ENCODE assay signal across 1 cellular context in the genomic region with DNA sequence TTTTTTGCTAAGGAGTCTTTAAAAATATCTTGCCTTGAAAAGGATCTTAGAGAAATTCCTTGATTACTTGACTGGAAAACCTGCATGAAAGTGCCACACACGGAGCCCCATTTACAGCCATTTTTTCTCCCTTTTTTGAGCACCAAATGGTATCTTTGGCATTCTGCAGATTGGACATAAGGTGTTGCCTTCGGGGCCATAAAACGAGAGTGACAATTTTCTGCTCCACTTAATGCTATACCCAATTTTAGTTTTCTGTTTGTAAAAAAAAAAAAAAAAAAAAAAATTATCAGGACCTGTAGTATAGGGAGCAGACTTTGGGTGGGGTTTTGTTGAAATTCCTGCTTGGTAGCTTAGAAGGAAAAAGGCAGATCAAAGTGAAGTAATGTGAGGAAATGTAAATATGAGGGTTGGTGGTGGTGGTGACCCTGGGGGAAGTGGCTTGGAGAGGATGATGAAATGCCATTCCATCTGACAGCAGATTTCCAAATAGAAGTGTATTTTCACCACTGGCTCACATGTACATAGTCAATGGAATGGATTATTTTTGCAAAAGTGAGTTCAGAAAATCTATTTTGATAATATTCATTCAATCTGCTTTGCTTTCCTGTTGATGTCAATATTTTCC.
TF ChIP-seq lines count a peak whose summit lies in the region.

No MANE protein-coding gene starts in this region.

TF ChIP-seq in GM23338, 12 proteins besides CTCF, POLR2A, EP300 and RAD21 (continued from another document):
- TF ChIP-seq, protein P1, sequence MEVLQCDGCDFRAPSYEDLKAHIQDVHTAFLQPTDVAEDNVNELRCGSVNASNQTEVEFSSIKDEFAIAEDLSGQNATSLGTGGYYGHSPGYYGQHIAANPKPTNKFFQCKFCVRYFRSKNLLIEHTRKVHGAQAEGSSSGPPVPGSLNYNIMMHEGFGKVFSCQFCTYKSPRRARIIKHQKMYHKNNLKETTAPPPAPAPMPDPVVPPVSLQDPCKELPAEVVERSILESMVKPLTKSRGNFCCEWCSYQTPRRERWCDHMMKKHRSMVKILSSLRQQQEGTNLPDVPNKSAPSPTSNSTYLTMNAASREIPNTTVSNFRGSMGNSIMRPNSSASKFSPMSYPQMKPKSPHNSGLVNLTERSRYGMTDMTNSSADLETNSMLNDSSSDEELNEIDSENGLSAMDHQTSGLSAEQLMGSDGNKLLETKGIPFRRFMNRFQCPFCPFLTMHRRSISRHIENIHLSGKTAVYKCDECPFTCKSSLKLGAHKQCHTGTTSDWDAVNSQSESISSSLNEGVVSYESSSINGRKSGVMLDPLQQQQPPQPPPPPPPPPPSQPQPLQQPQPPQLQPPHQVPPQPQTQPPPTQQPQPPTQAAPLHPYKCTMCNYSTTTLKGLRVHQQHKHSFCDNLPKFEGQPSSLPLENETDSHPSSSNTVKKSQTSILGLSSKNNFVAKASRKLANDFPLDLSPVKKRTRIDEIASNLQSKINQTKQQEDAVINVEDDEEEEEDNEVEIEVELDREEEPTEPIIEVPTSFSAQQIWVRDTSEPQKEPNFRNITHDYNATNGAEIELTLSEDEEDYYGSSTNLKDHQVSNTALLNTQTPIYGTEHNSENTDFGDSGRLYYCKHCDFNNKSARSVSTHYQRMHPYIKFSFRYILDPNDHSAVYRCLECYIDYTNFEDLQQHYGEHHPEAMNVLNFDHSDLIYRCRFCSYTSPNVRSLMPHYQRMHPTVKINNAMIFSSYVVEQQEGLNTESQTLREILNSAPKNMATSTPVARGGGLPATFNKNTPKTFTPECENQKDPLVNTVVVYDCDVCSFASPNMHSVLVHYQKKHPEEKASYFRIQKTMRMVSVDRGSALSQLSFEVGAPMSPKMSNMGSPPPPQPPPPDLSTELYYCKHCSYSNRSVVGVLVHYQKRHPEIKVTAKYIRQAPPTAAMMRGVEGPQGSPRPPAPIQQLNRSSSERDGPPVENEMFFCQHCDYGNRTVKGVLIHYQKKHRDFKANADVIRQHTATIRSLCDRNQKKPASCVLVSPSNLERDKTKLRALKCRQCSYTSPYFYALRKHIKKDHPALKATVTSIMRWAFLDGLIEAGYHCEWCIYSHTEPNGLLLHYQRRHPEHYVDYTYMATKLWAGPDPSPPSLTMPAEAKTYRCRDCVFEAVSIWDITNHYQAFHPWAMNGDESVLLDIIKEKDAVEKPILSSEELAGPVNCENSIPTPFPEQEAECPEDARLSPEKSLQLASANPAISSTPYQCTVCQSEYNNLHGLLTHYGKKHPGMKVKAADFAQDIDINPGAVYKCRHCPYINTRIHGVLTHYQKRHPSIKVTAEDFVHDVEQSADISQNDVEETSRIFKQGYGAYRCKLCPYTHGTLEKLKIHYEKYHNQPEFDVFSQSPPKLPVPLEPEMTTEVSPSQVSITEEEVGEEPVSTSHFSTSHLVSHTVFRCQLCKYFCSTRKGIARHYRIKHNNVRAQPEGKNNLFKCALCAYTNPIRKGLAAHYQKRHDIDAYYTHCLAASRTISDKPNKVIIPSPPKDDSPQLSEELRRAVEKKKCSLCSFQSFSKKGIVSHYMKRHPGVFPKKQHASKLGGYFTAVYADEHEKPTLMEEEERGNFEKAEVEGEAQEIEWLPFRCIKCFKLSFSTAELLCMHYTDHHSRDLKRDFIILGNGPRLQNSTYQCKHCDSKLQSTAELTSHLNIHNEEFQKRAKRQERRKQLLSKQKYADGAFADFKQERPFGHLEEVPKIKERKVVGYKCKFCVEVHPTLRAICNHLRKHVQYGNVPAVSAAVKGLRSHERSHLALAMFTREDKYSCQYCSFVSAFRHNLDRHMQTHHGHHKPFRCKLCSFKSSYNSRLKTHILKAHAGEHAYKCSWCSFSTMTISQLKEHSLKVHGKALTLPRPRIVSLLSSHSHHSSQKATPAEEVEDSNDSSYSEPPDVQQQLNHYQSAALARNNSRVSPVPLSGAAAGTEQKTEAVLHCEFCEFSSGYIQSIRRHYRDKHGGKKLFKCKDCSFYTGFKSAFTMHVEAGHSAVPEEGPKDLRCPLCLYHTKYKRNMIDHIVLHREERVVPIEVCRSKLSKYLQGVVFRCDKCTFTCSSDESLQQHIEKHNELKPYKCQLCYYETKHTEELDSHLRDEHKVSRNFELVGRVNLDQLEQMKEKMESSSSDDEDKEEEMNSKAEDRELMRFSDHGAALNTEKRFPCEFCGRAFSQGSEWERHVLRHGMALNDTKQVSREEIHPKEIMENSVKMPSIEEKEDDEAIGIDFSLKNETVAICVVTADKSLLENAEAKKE (CRISPR knock-in tag; IDR thresholded peaks at IDR 0.05) = no peak
- TF ChIP-seq EZH2phosphoT487 (IDR thresholded peaks at IDR 0.05; ENCODE audit: unreplicated experiment) (no peak), CREB1 (CRISPR knock-in tag; IDR thresholded peaks at IDR 0.05; ENCODE audit: low read depth) (no peak), NANOG (IDR thresholded peaks at IDR 0.05; ENCODE audit: borderline replicate concordance) (no peak), POLR2AphosphoS5 (IDR thresholded peaks at IDR 0.05; ENCODE audit: low read depth) (no peak), STAT1 (IDR thresholded peaks at IDR 0.05; ENCODE audit: unreplicated experiment) (no peak), JUNB (IDR thresholded peaks at IDR 0.05; ENCODE audit: unreplicated experiment) (no peak), ZNF331 (CRISPR knock-in tag; IDR thresholded peaks at IDR 0.05; ENCODE audit: low read depth) (no peak)
- TF ChIP-seq, protein P2, sequence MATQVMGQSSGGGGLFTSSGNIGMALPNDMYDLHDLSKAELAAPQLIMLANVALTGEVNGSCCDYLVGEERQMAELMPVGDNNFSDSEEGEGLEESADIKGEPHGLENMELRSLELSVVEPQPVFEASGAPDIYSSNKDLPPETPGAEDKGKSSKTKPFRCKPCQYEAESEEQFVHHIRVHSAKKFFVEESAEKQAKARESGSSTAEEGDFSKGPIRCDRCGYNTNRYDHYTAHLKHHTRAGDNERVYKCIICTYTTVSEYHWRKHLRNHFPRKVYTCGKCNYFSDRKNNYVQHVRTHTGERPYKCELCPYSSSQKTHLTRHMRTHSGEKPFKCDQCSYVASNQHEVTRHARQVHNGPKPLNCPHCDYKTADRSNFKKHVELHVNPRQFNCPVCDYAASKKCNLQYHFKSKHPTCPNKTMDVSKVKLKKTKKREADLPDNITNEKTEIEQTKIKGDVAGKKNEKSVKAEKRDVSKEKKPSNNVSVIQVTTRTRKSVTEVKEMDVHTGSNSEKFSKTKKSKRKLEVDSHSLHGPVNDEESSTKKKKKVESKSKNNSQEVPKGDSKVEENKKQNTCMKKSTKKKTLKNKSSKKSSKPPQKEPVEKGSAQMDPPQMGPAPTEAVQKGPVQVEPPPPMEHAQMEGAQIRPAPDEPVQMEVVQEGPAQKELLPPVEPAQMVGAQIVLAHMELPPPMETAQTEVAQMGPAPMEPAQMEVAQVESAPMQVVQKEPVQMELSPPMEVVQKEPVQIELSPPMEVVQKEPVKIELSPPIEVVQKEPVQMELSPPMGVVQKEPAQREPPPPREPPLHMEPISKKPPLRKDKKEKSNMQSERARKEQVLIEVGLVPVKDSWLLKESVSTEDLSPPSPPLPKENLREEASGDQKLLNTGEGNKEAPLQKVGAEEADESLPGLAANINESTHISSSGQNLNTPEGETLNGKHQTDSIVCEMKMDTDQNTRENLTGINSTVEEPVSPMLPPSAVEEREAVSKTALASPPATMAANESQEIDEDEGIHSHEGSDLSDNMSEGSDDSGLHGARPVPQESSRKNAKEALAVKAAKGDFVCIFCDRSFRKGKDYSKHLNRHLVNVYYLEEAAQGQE (IDR thresholded peaks at IDR 0.05; ENCODE audit: unreplicated experiment) = no peak
- TF ChIP-seq, protein P3, sequence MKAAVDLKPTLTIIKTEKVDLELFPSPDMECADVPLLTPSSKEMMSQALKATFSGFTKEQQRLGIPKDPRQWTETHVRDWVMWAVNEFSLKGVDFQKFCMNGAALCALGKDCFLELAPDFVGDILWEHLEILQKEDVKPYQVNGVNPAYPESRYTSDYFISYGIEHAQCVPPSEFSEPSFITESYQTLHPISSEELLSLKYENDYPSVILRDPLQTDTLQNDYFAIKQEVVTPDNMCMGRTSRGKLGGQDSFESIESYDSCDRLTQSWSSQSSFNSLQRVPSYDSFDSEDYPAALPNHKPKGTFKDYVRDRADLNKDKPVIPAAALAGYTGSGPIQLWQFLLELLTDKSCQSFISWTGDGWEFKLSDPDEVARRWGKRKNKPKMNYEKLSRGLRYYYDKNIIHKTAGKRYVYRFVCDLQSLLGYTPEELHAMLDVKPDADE (IDR thresholded peaks at IDR 0.05) = no peak
